Comparison of ENCODE assay signal across 8 cellular contexts in the genomic region with DNA sequence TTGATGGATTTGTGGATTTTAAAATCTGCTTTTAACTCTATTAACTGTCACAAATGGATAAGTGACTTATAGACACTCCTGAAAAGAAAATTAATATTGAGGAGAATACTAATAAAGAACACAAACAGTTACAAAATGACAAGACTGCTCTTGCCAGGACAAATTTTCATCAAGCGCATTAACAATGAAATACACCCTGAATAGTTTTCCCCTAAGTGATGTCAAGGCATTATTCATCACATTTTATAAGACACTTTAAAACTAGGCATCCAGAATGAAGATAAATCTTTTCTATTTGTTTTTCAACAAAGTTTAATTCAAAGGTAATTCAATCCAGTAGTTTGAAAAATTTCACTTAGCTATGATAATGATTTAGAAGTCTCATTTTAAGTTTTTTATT.
"Had no signal": no experiment of that assay in that cellular context is flagged by ENCODE, and none has a peak within 500 bp of the region (broad histone marks: within the 10 kb centered on the region; RNA-seq: fewer than 3 reads in every experiment).

No MANE protein-coding gene starts in this region.

- H3K4me3 ChIP-seq: GM23338, HAP-1 had no signal

- FAIRE-seq: H1, HepG2 had no signal

- H3K4me2 ChIP-seq: GM23338 had no signal

- H3K9me3 ChIP-seq: HAP-1 had no signal

- H3K36me3 ChIP-seq: HAP-1 had no signal

- H2AFZ ChIP-seq: GM23338 had no signal

- H3K27ac ChIP-seq: HL-60 had no signal

- DNase-seq: H7, HFFc6 had no signal

- H3K4me1 ChIP-seq: HAP-1 had no signal

- ATAC-seq: GM23338, HCT116, HepG2 had no signal
